ENCODE assay signal across 5 cellular contexts in the genomic region with DNA sequence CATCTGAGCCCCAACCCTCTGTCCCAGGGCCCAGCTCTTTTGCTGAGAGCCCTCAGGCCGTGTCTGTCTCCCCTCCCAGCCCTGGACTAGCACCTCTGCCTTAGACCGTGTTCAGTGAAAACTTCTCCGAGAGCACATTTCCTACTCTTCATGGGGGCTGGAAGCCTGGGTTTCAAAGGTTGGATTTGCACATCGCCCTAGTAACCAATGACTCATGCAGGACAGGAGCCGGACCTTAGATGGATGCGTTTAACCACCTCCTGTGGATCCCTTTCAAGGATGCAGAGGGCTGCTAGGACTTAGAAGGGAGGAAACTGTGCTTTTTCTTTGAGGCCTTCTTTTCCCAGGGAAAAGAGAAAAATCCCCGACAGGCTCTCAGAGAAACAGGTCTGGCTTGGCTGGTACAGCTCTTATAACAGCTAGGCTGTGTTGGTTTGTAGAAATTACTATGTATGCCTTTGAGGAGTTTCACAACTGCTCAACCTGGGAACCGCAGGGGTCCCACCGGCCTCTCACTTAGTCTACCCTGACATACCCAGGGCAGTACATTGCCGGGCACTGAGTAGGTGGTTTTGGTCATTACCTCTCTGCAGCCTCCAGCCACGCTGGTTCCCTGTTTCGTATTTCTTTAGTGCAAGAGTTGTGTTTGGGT. TPM values are rescaled to one million over a fixed set of nuclear protein-coding genes. Genes with fewer than 3 reads are reported as not detected.
"Had no signal": no experiment of that assay in that cellular context is flagged by ENCODE, and none has a peak within 500 bp of the region (broad histone marks: within the 10 kb centered on the region; RNA-seq: fewer than 3 reads in every experiment).

No MANE protein-coding gene starts in this region.

RNA-seq across cellular contexts. Expression of a gene that starts 1.6 kb away (rescaled TPM):
- total RNA-seq: chondrocyte, dermis microvascular lymphatic vessel endothelial cell, left ventricle myocardium superior, thoracic aorta had no signal
- polyA plus RNA-seq: immature natural killer cell had no signal
